8 cellular contexts compared by ENCODE assay signal in the genomic region with DNA sequence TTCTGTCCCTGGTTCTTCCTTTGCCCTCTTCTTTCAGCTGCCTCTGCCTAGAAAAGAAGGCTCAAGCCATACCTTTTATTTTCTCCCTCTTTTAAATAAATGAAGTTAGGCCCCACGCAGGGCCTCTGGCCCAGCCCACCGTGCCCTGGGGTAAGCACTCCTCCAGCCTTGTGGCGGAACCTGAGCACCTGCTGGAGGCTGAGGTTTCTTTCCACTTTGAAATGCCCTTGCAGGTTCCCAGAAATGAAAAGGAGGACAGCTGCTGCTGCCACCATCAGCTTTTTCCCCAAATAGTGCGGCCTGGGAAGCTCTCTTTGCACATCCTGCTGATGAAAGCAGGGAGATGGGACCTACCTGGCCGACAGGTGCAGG.
DNase-seq lines count a peak whose midpoint lies in the region; ATAC-seq, FAIRE-seq and TF ChIP-seq lines count a peak whose summit lies in the region.

No MANE protein-coding gene starts in this region.

- H3K4me1 ChIP-seq in small intestine (ENCODE audit: control insufficient read depth in 2 of 2, insufficient read depth in 1 of 2, low read depth in 1 of 2, low read length in 1 of 2) (peaks cover 0 to 10% of the 10 kb centered on the region in 2 donors), tibial nerve (peaks cover 0 to 27% (median 18%) of the 10 kb centered on the region in 4 donors)

- TF ChIP-seq POLR2A in tibial nerve (IDR thresholded peaks at IDR 0.05) = no peak

- FAIRE-seq in small intestine (lab: Jason Lieb, UNC) = no peak

- peaks cover 46% of the 10 kb centered on the region for H3K4me1 Mint-ChIP-seq in stimulated activated memory B cell treated with anti-CD40 and anti-IgM and Interleukin-4, amounts not matched to agents 10 μg/mL and 1 μg/mL and 100 μg/mL, for 72 hours

- DNase-seq in activated CD4-positive, alpha-beta T cell treated with anti-CD3 and anti-CD28 coated beads, Interleukin-2, amount 50 U/mL, for 1 hour = peak; percentile 9
- no peak for DNase-seq in activated CD4-positive, alpha-beta T cell treated with anti-CD3 and anti-CD28 coated beads, Interleukin-2, amount 50 U/mL, for 4 hours
- DNase-seq in HL-60 (ENCODE audit: low read depth in 1 of 2, low spot score in 1 of 2) (no peak), dorsolateral prefrontal cortex (no peak), small intestine (no peak), tibial nerve (ENCODE audit: low spot score in 2 of 2) (no peak)

- no peaks in the 10 kb centered on the region for H3K27me3 Mint-ChIP-seq in stimulated activated memory B cell treated with anti-CD40 and anti-IgM and Interleukin-4, amounts not matched to agents 10 μg/mL and 1 μg/mL and 100 μg/mL, for 72 hours

- peak overlapping the region; percentile 17 for H3K4me3 Mint-ChIP-seq in stimulated activated memory B cell treated with anti-CD40 and anti-IgM and Interleukin-4, amounts not matched to agents 10 μg/mL and 1 μg/mL and 100 μg/mL, for 72 hours

- H3K27me3 ChIP-seq in HL-60 (ENCODE audit: insufficient read depth, poor library complexity, severe bottlenecking) = no peaks in the 10 kb centered on the region
- no peaks in the 10 kb centered on the region for H3K27me3 ChIP-seq in dorsolateral prefrontal cortex
- no peaks in the 10 kb centered on the region for H3K27me3 ChIP-seq in small intestine (ENCODE audit: control insufficient read depth in 2 of 2, insufficient read depth in 2 of 2, low read length in 2 of 2)
- H3K27me3 ChIP-seq in tibial nerve = no peaks in the 10 kb centered on the region

- no peaks in the 10 kb centered on the region for H3K9me3 ChIP-seq in small intestine (ENCODE audit: control insufficient read depth, low read depth)
- no peaks in the 10 kb centered on the region for H3K9me3 ChIP-seq in tibial nerve

- 42 to 52% (median 44%) methylated on average over 5 of the region's 5 CpGs for WGBS in small intestine, 3 donors
- WGBS in tibial nerve, 2 donors = 64 to 65% methylated on average over 5 of the region's 5 CpGs

- ATAC-seq in stimulated activated memory B cell treated with anti-CD40 and anti-IgM and Interleukin-4, amounts not matched to agents 10 μg/mL and 1 μg/mL and 100 μg/mL, for 72 hours = peak; percentile 52
- no peak for ATAC-seq in GM21825 (IDR thresholded peaks at IDR 0.05; ENCODE audit: unreplicated experiment)

- H3K27ac Mint-ChIP-seq in stimulated activated memory B cell treated with anti-CD40 and anti-IgM and Interleukin-4, amounts not matched to agents 10 μg/mL and 1 μg/mL and 100 μg/mL, for 72 hours = peak overlapping the region; percentile 81

- H3K36me3 ChIP-seq in small intestine (ENCODE audit: control insufficient read depth in 2 of 2, insufficient read depth in 2 of 2, low read length in 2 of 2) (no peaks in the 10 kb centered on the region), tibial nerve (no peaks in the 10 kb centered on the region)

- TF ChIP-seq CTCF in HL-60 (IDR thresholded peaks at IDR 0.05; ENCODE audit: insufficient read depth, low read length) (no peak), dorsolateral prefrontal cortex (IDR thresholded peaks at IDR 0.05 in 54 of 56, conservative IDR thresholded peaks at IDR 0.05 in 2 of 56; ENCODE audit: low read depth in 1 of 56, partially characterized antibody in 56 of 56) (peak in 3 of 56 donors; percentile 2 to 5 (median 5)), tibial nerve (IDR thresholded peaks at IDR 0.05) (no peak)

- H3K36me3 Mint-ChIP-seq in stimulated activated memory B cell treated with anti-CD40 and anti-IgM and Interleukin-4, amounts not matched to agents 10 μg/mL and 1 μg/mL and 100 μg/mL, for 72 hours = peaks cover 3% of the 10 kb centered on the region

- H3K27ac ChIP-seq in HL-60 (replicated peaks) (peak overlapping the region; percentile 56), dorsolateral prefrontal cortex (peak overlapping the region in 57 of 59 donors; percentile 2 to 88 (median 75)), small intestine (ENCODE audit: low read depth in 1 of 2, low read length in 1 of 2) (peak overlapping the region in 1 of 2 donors; percentile 43), tibial nerve (peak overlapping the region in 2 of 4 donors; percentile 69 to 73)

- H3K9me3 Mint-ChIP-seq in stimulated activated memory B cell treated with anti-CD40 and anti-IgM and Interleukin-4, amounts not matched to agents 10 μg/mL and 1 μg/mL and 100 μg/mL, for 72 hours = no peaks in the 10 kb centered on the region

- H3K4me3 ChIP-seq in HL-60 (replicated peaks; ENCODE audit: insufficient read depth, low read length) (no peak overlapping the region), dorsolateral prefrontal cortex (peak overlapping the region in 43 of 59 donors; percentile 3 to 58 (median 31)), small intestine (ENCODE audit: low read depth in 1 of 2, low read length in 2 of 2) (no peak overlapping the region), tibial nerve (peak overlapping the region in 1 of 4 donors; percentile 12)

- intact Hi-C loops in dorsolateral prefrontal cortex (cut with DNase I) = loop anchor here (5.0 to 10.0 kb wide), 2 partner anchors 67 to 351 kb away; partner anchors contain the start of gene MSI2 (in 1 of the 2)

- no peak for TF ChIP-seq EP300 in tibial nerve (IDR thresholded peaks at IDR 0.05)

Comparison
In these comparisons a context has a peak if more than half of its experiments do, and no peak if none do; other contexts are left out.
1. H3K4me3 ChIP-seq: peak in dorsolateral prefrontal cortex (43 of 59); none in HL-60 (single experiment) and small intestine (0 of 2).